ENCODE assay signal across 17 cellular contexts in genomic region chr5:67996596-67996995, GRCh38.
A peak's percentile ranks its signal among the peaks of the same experiment; 100 is the strongest.
DNase-seq lines count a peak whose midpoint lies in the region; ATAC-seq and FAIRE-seq lines count a peak whose summit lies in the region.
"Had no signal": no experiment of that assay in that cellular context is flagged by ENCODE, and none has a peak within 500 bp of the region (broad histone marks: within the 10 kb centered on the region; RNA-seq: fewer than 3 reads in every experiment).

No MANE protein-coding gene starts in this region.

- DNase-seq in NCI-H345 (lab: John Stamatoyannopoulos, UW) (peak; percentile 11), NCI-H345 treated with DMSO at 0.1 percent for 48 hours (lab: John Stamatoyannopoulos, UW; ENCODE audit: unreplicated experiment) (no peak), M059J (ENCODE audit: low read depth) (peak; percentile 42), astrocyte of the hippocampus (ENCODE audit: low read depth, low spot score) (peak; percentile 42), small intestine (peak; percentile 20), NCI-H446 treated with DMSO at 0.1 percent for 48 hours (lab: John Stamatoyannopoulos, UW) (no peak)
- DNase-seq in activated CD8-positive, alpha-beta memory T cell treated with anti-CD3 and anti-CD28 coated beads for 24 hours: no peak
- DNase-seq: C1 segment of cervical spinal cord, DMS153, NCI-H1092 treated with DMSO at 0.1 percent for 48 hours, NCI-H2081, NCI-H226, SHP77 treated with DMSO at 0.1 percent for 48 hours, T-helper 17 cell had no signal

- 69 to 79% (median 76%) methylated on average over 10 of the region's 10 CpGs for WGBS in small intestine, 3 donors

- FAIRE-seq in small intestine (lab: Jason Lieb, UNC): no peak
- FAIRE-seq: K562, RCC 7860 had no signal

- no peak for ATAC-seq in HG02642 (IDR thresholded peaks at IDR 0.05; ENCODE audit: poor library complexity, unreplicated experiment)
- ATAC-seq: K562, T-helper 17 cell had no signal

- H3K4me1 ChIP-seq in small intestine (ENCODE audit: control insufficient read depth in 2 of 2, insufficient read depth in 1 of 2, low read depth in 1 of 2, low read length in 1 of 2): peaks cover 0 to 4% of the 10 kb centered on the region in 2 donors

- no peaks in the 10 kb centered on the region for H3K27me3 ChIP-seq in small intestine (ENCODE audit: control insufficient read depth in 2 of 2, insufficient read depth in 2 of 2, low read length in 2 of 2)

- H3K27ac ChIP-seq in small intestine (ENCODE audit: low read depth in 1 of 2, low read length in 1 of 2): no peak overlapping the region

- H3K9me3 ChIP-seq in small intestine (ENCODE audit: control insufficient read depth, low read depth): no peaks in the 10 kb centered on the region

- H3K36me3 ChIP-seq in small intestine (ENCODE audit: control insufficient read depth in 2 of 2, insufficient read depth in 2 of 2, low read length in 2 of 2): no peaks in the 10 kb centered on the region

- H3K4me3 ChIP-seq in small intestine (ENCODE audit: low read depth in 1 of 2, low read length in 2 of 2): no peak overlapping the region
- H3K4me3 ChIP-seq: K562 had no signal

Comparison
In these comparisons a context has a peak if more than half of its experiments do, and no peak if none do; other contexts are left out.
1. DNase-seq: peak in NCI-H345 (single experiment), M059J (single experiment), astrocyte of the hippocampus (single experiment) and small intestine (single experiment); none in NCI-H345 treated with DMSO at 0.1 percent for 48 hours (single experiment), activated CD8-positive, alpha-beta memory T cell treated with anti-CD3 and anti-CD28 coated beads for 24 hours (single experiment) and NCI-H446 treated with DMSO at 0.1 percent for 48 hours (single experiment).